In the genomic region with DNA sequence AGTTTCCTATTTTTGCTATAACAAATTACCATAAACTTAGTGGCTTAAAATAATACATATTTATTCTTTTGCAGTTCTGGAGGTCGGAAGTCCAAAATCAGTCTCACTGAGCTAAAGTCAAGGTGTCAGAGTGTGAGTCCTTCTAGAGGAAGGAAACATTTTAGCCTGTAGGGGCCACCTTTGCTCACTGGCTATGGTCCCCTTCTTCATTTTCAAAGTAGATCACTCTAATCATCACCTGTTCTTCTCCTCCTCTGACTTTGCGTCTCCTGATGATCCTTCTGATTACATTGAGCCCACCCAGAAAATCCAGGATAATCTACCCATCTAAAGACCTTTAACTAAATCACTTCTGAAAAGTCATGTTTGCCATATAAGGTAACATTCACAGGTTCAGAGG, we compare ENCODE assay signal across 24 cellular contexts.
"Had no signal": no experiment of that assay in that cellular context is flagged by ENCODE, and none has a peak within 500 bp of the region (broad histone marks: within the 10 kb centered on the region; RNA-seq: fewer than 3 reads in every experiment).

No MANE protein-coding gene starts in this region.

- DNase-seq: colonic mucosa; cortex of kidney; dermis blood vessel endothelial cell; dorsolateral prefrontal cortex; effector CD4-positive, alpha-beta T cell; effector CD8-positive, alpha-beta T cell; effector memory CD4-positive, alpha-beta T cell; effector memory CD8-positive, alpha-beta T cell; erythroblast; esophagus squamous epithelium; foreskin fibroblast; foreskin keratinocyte; foreskin melanocyte; gastrocnemius medialis; glutamatergic neuron; head of caudate nucleus; heart left ventricle; heart right ventricle had no signal

- H3K4me3 Mint-ChIP-seq: dendritic cell treated with granulocyte-macrophage colony-stimulating factor and Interleukin-4, amounts not matched to agents 40 ng/mL and 50 ng/mL, for 4 days; effector memory CD8-positive, alpha-beta T cell had no signal

- H3K27ac ChIP-seq: colonic mucosa, coronary artery, dorsolateral prefrontal cortex, epithelial cell of prostate, esophagus muscularis mucosa, esophagus squamous epithelium, foreskin keratinocyte, gastrocnemius medialis, gastroesophageal sphincter, heart left ventricle, heart right ventricle had no signal

- H3K36me3 ChIP-seq: colonic mucosa, esophagus muscularis mucosa, esophagus squamous epithelium, gastrocnemius medialis, gastroesophageal sphincter, heart left ventricle, heart right ventricle had no signal

- H3K4me1 ChIP-seq: colonic mucosa, esophagus muscularis mucosa, esophagus squamous epithelium, foreskin keratinocyte, gastrocnemius medialis, gastroesophageal sphincter, heart left ventricle, heart right ventricle had no signal

- ATAC-seq: effector memory CD8-positive, alpha-beta T cell; esophagus mucosa; foreskin keratinocyte; gastrocnemius medialis; gastroesophageal sphincter; heart left ventricle; heart right ventricle had no signal

- H3K27ac Mint-ChIP-seq: dendritic cell treated with granulocyte-macrophage colony-stimulating factor and Interleukin-4, amounts not matched to agents 40 ng/mL and 50 ng/mL, for 4 days; effector memory CD8-positive, alpha-beta T cell had no signal

- H3K4me3 ChIP-seq: colonic mucosa, coronary artery, dorsolateral prefrontal cortex, esophagus muscularis mucosa, esophagus squamous epithelium, gastrocnemius medialis, gastroesophageal sphincter, heart left ventricle, heart right ventricle had no signal

- H3K9me3 ChIP-seq: colonic mucosa, esophagus muscularis mucosa, esophagus squamous epithelium, gastrocnemius medialis, gastroesophageal sphincter had no signal

- H3K27me3 ChIP-seq: colonic mucosa, esophagus muscularis mucosa, esophagus squamous epithelium, foreskin keratinocyte, gastrocnemius medialis, gastroesophageal sphincter, heart left ventricle, heart right ventricle had no signal

- H3K27me3 Mint-ChIP-seq: dendritic cell treated with granulocyte-macrophage colony-stimulating factor and Interleukin-4, amounts not matched to agents 40 ng/mL and 50 ng/mL, for 4 days; effector memory CD8-positive, alpha-beta T cell had no signal
